8 cellular contexts compared by ENCODE assay signal in genomic region chr20:49700411-49701185, GRCh38. TPM values are rescaled to one million over a fixed set of nuclear protein-coding genes. Genes with fewer than 3 reads are reported as not detected.
DNase-seq lines count a peak whose midpoint lies in the region; ATAC-seq and TF ChIP-seq lines count a peak whose summit lies in the region.

No MANE protein-coding gene starts in this region.

- no peaks in the 10 kb centered on the region for H3K27me3 Mint-ChIP-seq in activated CD4-positive, alpha-beta T cell treated with anti-CD3 and anti-CD28 coated beads for 36 hours

- TF ChIP-seq CTCF in fibroblast of lung (conservative IDR thresholded peaks at IDR 0.05 in 1 of 2, IDR thresholded peaks at IDR 0.05 in 1 of 2; ENCODE audit: low read depth in 1 of 2, low read length in 2 of 2) (no peak), stomach (IDR thresholded peaks at IDR 0.05) (no peak)

- no peaks in the 10 kb centered on the region for H3K27me3 ChIP-seq in fibroblast of lung (ENCODE audit: control insufficient read depth, insufficient read depth, low read length)
- H3K27me3 ChIP-seq in stomach, result no peaks in the 10 kb centered on the region

- H3K4me1 ChIP-seq in fibroblast of lung (ENCODE audit: control insufficient read depth, extremely low read depth, insufficient read depth, low read length), result peaks cover 5% of the 10 kb centered on the region
- peaks cover 22 to 95% (median 65%) of the 10 kb centered on the region in 4 donors for H3K4me1 ChIP-seq in stomach

- no peaks in the 10 kb centered on the region for H4K20me1 ChIP-seq in fibroblast of lung (ENCODE audit: control insufficient read depth, extremely low read depth, insufficient read depth, low read length)

- DNase-seq in activated CD4-positive, alpha-beta T cell treated with anti-CD3 and anti-CD28 coated beads for 36 hours, result no peak
- DNase-seq in activated CD4-positive, alpha-beta T cell treated with anti-CD3 and anti-CD28 coated beads, Interleukin-2, amount 50 U/mL, for 1 hour, result no peak
- no peak for DNase-seq in SK-N-MC (ENCODE audit: low read depth, low spot score)
- DNase-seq in fibroblast of lung (ENCODE audit: low read depth in 2 of 2), result peak; percentile 77 to 85
- no peak for DNase-seq in stomach
- no peak for DNase-seq in T1000 (lab: John Stamatoyannopoulos, UW)
- DNase-seq in 8988T, result no peak

- no peak for ATAC-seq in activated CD4-positive, alpha-beta T cell treated with anti-CD3 and anti-CD28 coated beads for 36 hours
- ATAC-seq in HG03565 (IDR thresholded peaks at IDR 0.05; ENCODE audit: unreplicated experiment), result no peak

- H3K9me3 Mint-ChIP-seq in activated CD4-positive, alpha-beta T cell treated with anti-CD3 and anti-CD28 coated beads for 36 hours (ENCODE audit: low read depth), result no peaks in the 10 kb centered on the region

- H3K4me3 ChIP-seq in SK-N-MC (no peak overlapping the region), fibroblast of lung (replicated peaks in 1 of 4; ENCODE audit: control extremely low read depth in 1 of 4, insufficient read depth in 1 of 4, low read depth in 3 of 4, low read length in 4 of 4) (no peak overlapping the region), stomach (no peak overlapping the region)

- no peak overlapping the region for H2AFZ ChIP-seq in fibroblast of lung (ENCODE audit: low read length)

- H3K4me2 ChIP-seq in fibroblast of lung (ENCODE audit: extremely low read depth, insufficient read depth, low read length), result peak overlapping the region; percentile 49

- TF ChIP-seq EP300 in stomach (IDR thresholded peaks at IDR 0.05), result no peak

- H3K9ac ChIP-seq in SK-N-MC (ENCODE audit: insufficient read length), result peak overlapping the region; percentile 11
- no peak overlapping the region for H3K9ac ChIP-seq in fibroblast of lung (ENCODE audit: insufficient read depth, low read length)

- WGBS in stomach, 5 donors, result 62 to 69% (median 64%) methylated on average over 7 of the region's 7 CpGs

- no peaks in the 10 kb centered on the region for H3K36me3 ChIP-seq in SK-N-MC (ENCODE audit: insufficient read depth, low read length)
- H3K36me3 ChIP-seq in fibroblast of lung (ENCODE audit: control insufficient read depth, insufficient read depth, low read length), result no peaks in the 10 kb centered on the region
- no peaks in the 10 kb centered on the region for H3K36me3 ChIP-seq in stomach

- H3K27ac ChIP-seq in SK-N-MC (peak overlapping the region; percentile 47), fibroblast of lung (ENCODE audit: insufficient read depth, low read length) (no peak overlapping the region), stomach (peak overlapping the region; percentile 18 to 59 (median 33))

- H3K9me3 ChIP-seq in SK-N-MC (ENCODE audit: low read depth, low read length) (no peaks in the 10 kb centered on the region), fibroblast of lung (ENCODE audit: control insufficient read depth, insufficient read depth, low read depth, low read length) (no peaks in the 10 kb centered on the region), stomach (no peaks in the 10 kb centered on the region)

- intact Hi-C loops in activated CD4-positive, alpha-beta T cell treated with anti-CD3 and anti-CD28 coated beads for 36 hours (cut with DNase I, micrococcal nuclease), result no loop called here
- intact Hi-C loops in stomach (cut with DNase I; ENCODE audit: low total_unique reads), result no loop called here

- peaks cover 68% of the 10 kb centered on the region for H3K4me1 Mint-ChIP-seq in activated CD4-positive, alpha-beta T cell treated with anti-CD3 and anti-CD28 coated beads for 36 hours

- TF ChIP-seq POLR2A in stomach (IDR thresholded peaks at IDR 0.05), result no peak

- CTCF ChIA-PET in activated CD4-positive, alpha-beta T cell treated with anti-CD3 and anti-CD28 coated beads for 36 hours (lab: Charles Lee), result interaction anchor here (0.7 to 1.2 kb wide), 3 partner anchors 15 to 152 kb away, joined by 3 read pairs; no protein-coding TSS in a partner anchor

- H3K79me2 ChIP-seq in fibroblast of lung (ENCODE audit: control insufficient read depth, insufficient read depth, low read length), result peaks cover 59% of the 10 kb centered on the region

- POLR2A ChIA-PET in activated CD4-positive, alpha-beta T cell treated with anti-CD3 and anti-CD28 coated beads for 36 hours (lab: Charles Lee), result no interaction called here

- no peak overlapping the region for H3K4me3 Mint-ChIP-seq in activated CD4-positive, alpha-beta T cell treated with anti-CD3 and anti-CD28 coated beads for 36 hours

- peaks cover 9% of the 10 kb centered on the region for H3K36me3 Mint-ChIP-seq in activated CD4-positive, alpha-beta T cell treated with anti-CD3 and anti-CD28 coated beads for 36 hours (ENCODE audit: low read depth)

- H3K27ac Mint-ChIP-seq in activated CD4-positive, alpha-beta T cell treated with anti-CD3 and anti-CD28 coated beads for 36 hours, result peak overlapping the region; percentile 72

RNA-seq across cellular contexts. Expression of gene B4GALT5, which starts 13.1 kb away (rescaled TPM):
- 10 to 100 TPM; 18.6 to 19.6 TPM for total RNA-seq in activated CD4-positive, alpha-beta T cell treated with anti-CD3 and anti-CD28 coated beads for 36 hours
- total RNA-seq in fibroblast of lung (19.0 and 21.0 TPM in 2 replicates), stomach (10 to 100 TPM; 17.5 to 40.0 (median 25.8) TPM)
- polyA plus RNA-seq in fibroblast of lung (28.0 and 34.1 TPM in 2 replicates), stomach (10 to 100 TPM in 2 of 3 donors, 1 to 10 TPM in 1; 7.5 to 10.8 (median 10.2) TPM)
- polyA plus RNA-seq in fibroblast of lung (2012), result 15.4 and 17.2 TPM in 2 replicates
- polyA minus RNA-seq in fibroblast of lung (ENCODE audit: low replicate concordance), result 21.2 and 33.4 TPM in 2 replicates

Comparison
In these comparisons a context has a peak if more than half of its experiments do, and no peak if none do; other contexts are left out.
1. DNase-seq: peak in fibroblast of lung (2 of 2); none in activated CD4-positive, alpha-beta T cell treated with anti-CD3 and anti-CD28 coated beads for 36 hours (single experiment), activated CD4-positive, alpha-beta T cell treated with anti-CD3 and anti-CD28 coated beads, Interleukin-2, amount 50 U/mL, for 1 hour (single experiment), SK-N-MC (single experiment), stomach (single experiment), T1000 (single experiment) and 8988T (single experiment).